In genomic region chr11:118126082-118126838, GRCh38 we compare ENCODE assay signal across 1 cellular context.
TF ChIP-seq lines count a peak whose summit lies in the region.

No MANE protein-coding gene starts in this region.

TF ChIP-seq in GM12878, 131 proteins besides CTCF, POLR2A, EP300 and RAD21:
- TF ChIP-seq NFYA (IDR thresholded peaks at IDR 0.05; ENCODE audit: borderline replicate concordance, low read depth, low read length) (no peak), TCF3 (IDR thresholded peaks at IDR 0.05; ENCODE audit: borderline replicate concordance, insufficient read depth, low read depth, low read length) (no peak), BACH1 (IDR thresholded peaks at IDR 0.05; ENCODE audit: borderline replicate concordance) (peak; percentile 47; the same call in 1 of the 2 replicates), EED (IDR thresholded peaks at IDR 0.05; ENCODE audit: low read depth) (no peak), BHLHE40 (IDR thresholded peaks at IDR 0.05; ENCODE audit: borderline replicate concordance in 1 of 2, low read depth in 2 of 2, low read length in 1 of 2) (no peak), NR2C1 (IDR thresholded peaks at IDR 0.05) (no peak), POLR2AphosphoS5 (IDR thresholded peaks at IDR 0.05; ENCODE audit: low read length) (peak; percentile 50; the same call in 1 of the 2 replicates), SMC3 (IDR thresholded peaks at IDR 0.05; ENCODE audit: borderline replicate concordance, low read length) (no peak), HDAC6 (IDR thresholded peaks at IDR 0.05; ENCODE audit: unreplicated experiment) (no peak)
